ENCODE assay signal across 19 cellular contexts in genomic region chr16:1192384-1193073, GRCh38. TPM values are rescaled to one million over a fixed set of nuclear protein-coding genes. Genes with fewer than 3 reads are reported as not detected.
DNase-seq lines count a peak whose midpoint lies in the region; ATAC-seq and TF ChIP-seq lines count a peak whose summit lies in the region.
"Had no signal": no experiment of that assay in that cellular context is flagged by ENCODE, and none has a peak within 500 bp of the region (broad histone marks: within the 10 kb centered on the region; RNA-seq: fewer than 3 reads in every experiment).

No MANE protein-coding gene starts in this region.

- H3K27ac ChIP-seq in HCT116 (ENCODE audit: low read depth, low read length), result peak overlapping the region; percentile 72
- H3K27ac ChIP-seq in RWPE2 (ENCODE audit: poor library complexity, severe bottlenecking), result no peak overlapping the region
- H3K27ac ChIP-seq in gastroesophageal sphincter, result peak overlapping the region; percentile 26 to 86 (median 78)
- H3K27ac ChIP-seq in rectal smooth muscle tissue (ENCODE audit: low read depth, low read length), result peak overlapping the region; percentile 83
- no peak overlapping the region for H3K27ac ChIP-seq in left lung
- H3K27ac ChIP-seq: HL-60, SK-N-MC had no signal

- 40 to 71% methylated on average over 2 to 5 of the region's 9 CpGs for WGBS in gastroesophageal sphincter (ENCODE audit: low coverage in 1 of 2), 2 donors

- TF ChIP-seq POLR2A in HCT116 (IDR thresholded peaks at IDR 0.05; ENCODE audit: borderline replicate concordance, extremely low read depth, insufficient read depth, insufficient read length) (no peak), gastroesophageal sphincter (IDR thresholded peaks at IDR 0.05) (no peak)

- no peak for TF ChIP-seq CTCF in HCT116 (IDR thresholded peaks at IDR 0.05 in 2 of 3, conservative IDR thresholded peaks at IDR 0.05 in 1 of 3; ENCODE audit: borderline replicate concordance in 1 of 3, insufficient read depth in 1 of 3, low read depth in 2 of 3, low read length in 2 of 3)
- no peak for TF ChIP-seq CTCF in RWPE2 (IDR thresholded peaks at IDR 0.05; ENCODE audit: poor library complexity, severe bottlenecking)
- TF ChIP-seq CTCF in gastroesophageal sphincter (IDR thresholded peaks at IDR 0.05), result peak in 1 of 4 experiments; percentile 8
- TF ChIP-seq CTCF in left lung (IDR thresholded peaks at IDR 0.05), result no peak

- intact Hi-C loops in HCT116 (cut with micrococcal nuclease), result loop anchor here (5.0 kb wide), 2 partner anchors 40 to 135 kb away; partner anchors contain the start of gene CACNA1H
- intact Hi-C loops in left lung (cut with DNase I), result no loop called here

- H3K4me3 ChIP-seq in HCT116 (replicated peaks in 1 of 2; ENCODE audit: low read depth in 1 of 2, low read length in 2 of 2), result peak overlapping the region; percentile 28 to 58
- no peak overlapping the region for H3K4me3 ChIP-seq in RWPE2 (ENCODE audit: severe bottlenecking)
- H3K4me3 ChIP-seq in gastroesophageal sphincter, result no peak overlapping the region
- no peak overlapping the region for H3K4me3 ChIP-seq in rectal smooth muscle tissue (ENCODE audit: low read length)
- no peak overlapping the region for H3K4me3 ChIP-seq in MG63
- no peak overlapping the region for H3K4me3 ChIP-seq in left lung
- H3K4me3 ChIP-seq: GM23338, SK-N-MC had no signal

- no peak for ATAC-seq in HCT116
- 0 out of 3 replicates have a peak, but pooled peaks have one; percentile 24 for ATAC-seq in RWPE2 (ENCODE audit: low read depth)
- peak; percentile 65 for ATAC-seq in gastroesophageal sphincter
- ATAC-seq in left lung, result no peak
- ATAC-seq: GM23338, PC-3, Right ventricle myocardium inferior had no signal

- no peak for TF ChIP-seq EP300 in gastroesophageal sphincter (IDR thresholded peaks at IDR 0.05)

- H2AFZ ChIP-seq in HCT116 (ENCODE audit: low read depth, low read length, poor library complexity, severe bottlenecking), result no peak overlapping the region
- H2AFZ ChIP-seq: GM23338 had no signal

- H3K9me2 ChIP-seq in HCT116 (ENCODE audit: insufficient read depth), result no peaks in the 10 kb centered on the region

- POLR2A ChIA-PET in HCT116 (lab: Charles Lee), result interaction anchor here (0.6 kb wide), 1 partner anchor 681 kb away, joined by 8 read pairs; no protein-coding TSS in a partner anchor

- RAD21 ChIA-PET in HCT116 (lab: Charles Lee; ENCODE audit: low non-redundant PET in 1 of 2, low total read pairs in 2 of 2, uncharacterized antibody in 2 of 2, unreplicated experiment in 2 of 2), result no interaction called here

- BruUV-seq in HCT116 (replicated peaks; lab: Mats Ljungman, UMichigan), result no TSS peak

- H3K27me3 ChIP-seq in HCT116 (ENCODE audit: insufficient read depth, low read length) (no peaks in the 10 kb centered on the region), RWPE2 (ENCODE audit: insufficient read depth, poor library complexity, severe bottlenecking) (peaks cover 3% of the 10 kb centered on the region), gastroesophageal sphincter (no peaks in the 10 kb centered on the region), rectal smooth muscle tissue (ENCODE audit: control insufficient read depth, insufficient read depth, low read length) (no peaks in the 10 kb centered on the region), MG63 (peaks cover 2% of the 10 kb centered on the region; the same call in 1 of the 2 replicates), left lung (peaks cover 0 to 69% of the 10 kb centered on the region in 2 donors)

- DNase-seq in HCT116 (ENCODE audit: low read depth, low spot score) (no peak), RWPE2 (ENCODE audit: low spot score) (no peak), NCI-H1694 treated with DMSO at 0.1 percent for 48 hours (lab: John Stamatoyannopoulos, UW) (no peak), MG63 (no peak), left lung (no peak), cortex of kidney (lab: John Stamatoyannopoulos, UW) (no peak)
- DNase-seq: AML-193; CD4-positive, CD25-positive, alpha-beta regulatory T cell; DMS79; GDM1; Kasumi-1; PC-3 had no signal

- TF ChIP-seq RAD21 in HCT116 (IDR thresholded peaks at IDR 0.05; ENCODE audit: low read depth), result no peak

- H3K36me3 ChIP-seq in HCT116 (ENCODE audit: control insufficient read depth in 1 of 2, insufficient read depth in 2 of 2, low read length in 2 of 2) (no peaks in the 10 kb centered on the region), RWPE2 (ENCODE audit: low read depth) (no peaks in the 10 kb centered on the region), gastroesophageal sphincter (peaks cover 0 to 21% of the 10 kb centered on the region in 2 donors), rectal smooth muscle tissue (ENCODE audit: control insufficient read depth, insufficient read depth, low read length) (no peaks in the 10 kb centered on the region), MG63 (no peaks in the 10 kb centered on the region), left lung (no peaks in the 10 kb centered on the region)

- H3K4me1 ChIP-seq in HCT116 (ENCODE audit: control insufficient read depth in 1 of 2, insufficient read depth in 2 of 2, low read length in 2 of 2) (peaks cover 22 to 36% of the 10 kb centered on the region in 2 experiments), RWPE2 (ENCODE audit: insufficient read depth, poor library complexity, severe bottlenecking) (no peaks in the 10 kb centered on the region), gastroesophageal sphincter (peaks cover 0 to 69% (median 14%) of the 10 kb centered on the region in 3 donors), rectal smooth muscle tissue (ENCODE audit: control insufficient read depth, insufficient read depth, low read length) (peaks cover 21% of the 10 kb centered on the region), left lung (no peaks in the 10 kb centered on the region)

- H3K79me2 ChIP-seq in HCT116 (ENCODE audit: insufficient read depth, low read length), result no peaks in the 10 kb centered on the region

- CTCF ChIA-PET in HCT116 (lab: Charles Lee), result interaction anchor here (0.6 to 1.4 kb wide), 2 partner anchors 11 to 67 kb away, joined by 3 read pairs; no protein-coding TSS in a partner anchor

- H3K9me3 ChIP-seq in HCT116 (ENCODE audit: control insufficient read depth in 1 of 2, insufficient read depth in 1 of 2, low read depth in 1 of 2, low read length in 2 of 2), result no peaks in the 10 kb centered on the region
- H3K9me3 ChIP-seq in RWPE2 (ENCODE audit: severe bottlenecking), result no peaks in the 10 kb centered on the region
- no peaks in the 10 kb centered on the region for H3K9me3 ChIP-seq in gastroesophageal sphincter
- no peaks in the 10 kb centered on the region for H3K9me3 ChIP-seq in MG63
- H3K9me3 ChIP-seq in left lung, result no peaks in the 10 kb centered on the region

- H3K4me2 ChIP-seq in HCT116 (ENCODE audit: low read length), result peak overlapping the region; percentile 78
- H3K4me2 ChIP-seq: GM23338 had no signal

- peak overlapping the region; percentile 67 for H3K9ac ChIP-seq in HCT116 (ENCODE audit: low read length)
- H3K9ac ChIP-seq in rectal smooth muscle tissue (ENCODE audit: low read length), result no peak overlapping the region

- H4K20me1 ChIP-seq in HCT116 (ENCODE audit: insufficient read depth), result no peaks in the 10 kb centered on the region

TF ChIP-seq in HCT116, 20 proteins besides CTCF, POLR2A, EP300 and RAD21 (continues in another document):
- no peak for TF ChIP-seq CBX3 (IDR thresholded peaks at IDR 0.05; ENCODE audit: low read depth)
- no peak for TF ChIP-seq SIN3A (IDR thresholded peaks at IDR 0.05; ENCODE audit: low read depth)
- no peak for TF ChIP-seq POLR2AphosphoS5 (IDR thresholded peaks at IDR 0.05; ENCODE audit: low read depth, low read length)
- TF ChIP-seq ZFX (IDR thresholded peaks at IDR 0.05), result no peak
- TF ChIP-seq TCF7L2 (IDR thresholded peaks at IDR 0.05; ENCODE audit: borderline replicate concordance, extremely low read depth, insufficient read depth, insufficient read length), result no peak
- no peak for TF ChIP-seq ZNF274 (IDR thresholded peaks at IDR 0.05; ENCODE audit: low read depth, low read length)
- TF ChIP-seq SRF (IDR thresholded peaks at IDR 0.05; ENCODE audit: low read depth), result no peak
- no peak for TF ChIP-seq YY1 (IDR thresholded peaks at IDR 0.05; ENCODE audit: extremely low read depth, insufficient replicate concordance, low read depth, low read length)
- TF ChIP-seq ELF1 (IDR thresholded peaks at IDR 0.05; ENCODE audit: borderline replicate concordance, low read depth), result no peak
- TF ChIP-seq CEBPB (IDR thresholded peaks at IDR 0.05; ENCODE audit: low read depth), result no peak
- no peak for TF ChIP-seq EZH2phosphoT487 (IDR thresholded peaks at IDR 0.05; ENCODE audit: borderline replicate concordance)

RNA-seq across cellular contexts. Expression of gene TPSG1, which starts 32.5 kb away (rescaled TPM):
- not detected for total RNA-seq in HCT116 (2021; ENCODE audit: unreplicated experiment)
- 0.10 and 0.16 TPM in 2 replicates for polyA plus RNA-seq in HCT116 (2012)
- 1 to 10 TPM in 1 of 4 donors, under 1 TPM in 1, not detected in 2; 0.31 to 3.0 TPM for total RNA-seq in gastroesophageal sphincter
- total RNA-seq in MG63 (2014; rRNA removed; shearing (Covaris generic); ENCODE audit: low replicate concordance), result 1.7 and 1.9 TPM in 2 replicates
- total RNA-seq in left lung, result under 1 TPM in 1 of 2 donors, not detected in 1; 0.34 TPM
- total RNA-seq: A673; CD4-positive, CD25-positive, alpha-beta regulatory T cell; GM23338; PC-3 had no signal
- polyA plus RNA-seq: CD4-positive, CD25-positive, alpha-beta regulatory T cell had no signal

RNA-seq across cellular contexts. Expression of gene TPSB2, which starts 37.5 kb away (rescaled TPM):
- total RNA-seq in HCT116 (2021; ENCODE audit: unreplicated experiment), result not detected
- not detected in 2 replicates for polyA plus RNA-seq in HCT116 (2012)
- 100 to 1,000 TPM in 2 of 4 donors, 10 to 100 TPM in 2; 27.8 to 142 (median 91.8) TPM for total RNA-seq in gastroesophageal sphincter
- total RNA-seq in MG63 (2014; rRNA removed; shearing (Covaris generic); ENCODE audit: low replicate concordance), result not detected in 2 replicates
- total RNA-seq in left lung, result 10 to 100 TPM in 1 of 2 donors, 1 to 10 TPM in 1; 3.0 to 55.5 TPM
- total RNA-seq: CD4-positive, CD25-positive, alpha-beta regulatory T cell; GM23338; PC-3 had no signal
- polyA plus RNA-seq: CD4-positive, CD25-positive, alpha-beta regulatory T cell had no signal

RNA-seq across cellular contexts. Expression of gene CACNA1H, which starts 39.6 kb away (rescaled TPM):
- 24.3 TPM for total RNA-seq in HCT116 (2021; ENCODE audit: unreplicated experiment)
- 26.8 and 30.7 TPM in 2 replicates for polyA plus RNA-seq in HCT116 (2012)
- total RNA-seq in gastroesophageal sphincter, result 100 to 1,000 TPM; 133 to 330 (median 173) TPM
- total RNA-seq in MG63 (2014; rRNA removed; shearing (Covaris generic); ENCODE audit: low replicate concordance), result 0.27 and 0.59 TPM in 2 replicates
- 10 to 100 TPM in 1 of 2 donors, 1 to 10 TPM in 1; 7.0 to 14.0 TPM for total RNA-seq in left lung

RNA-seq across cellular contexts. Expression of gene TPSAB1, which starts 48.0 kb away (rescaled TPM):
- total RNA-seq in HCT116 (2021; ENCODE audit: unreplicated experiment) (0.25 TPM), gastroesophageal sphincter (10 to 100 TPM; 39.8 to 94.6 (median 63.9) TPM), left lung (10 to 100 TPM; 35.1 to 51.0 TPM)
- not detected in 2 replicates for polyA plus RNA-seq in HCT116 (2012)
- not detected in 2 replicates for total RNA-seq in MG63 (2014; rRNA removed; shearing (Covaris generic); ENCODE audit: low replicate concordance)
- total RNA-seq: CD4-positive, CD25-positive, alpha-beta regulatory T cell; GM23338; PC-3 had no signal
- polyA plus RNA-seq: CD4-positive, CD25-positive, alpha-beta regulatory T cell; GM23338 had no signal

Comparison
In these comparisons a context has a peak if more than half of its experiments do, and no peak if none do; other contexts are left out.
1. ATAC-seq: peak in RWPE2 (single experiment) and gastroesophageal sphincter (single experiment); none in HCT116 (single experiment) and left lung (single experiment).
2. H3K27ac ChIP-seq: peak in HCT116 (single experiment), gastroesophageal sphincter (4 of 4) and rectal smooth muscle tissue (single experiment); none in RWPE2 (single experiment) and left lung (0 of 2).
3. H3K4me3 ChIP-seq: peak in HCT116 (2 of 2); none in RWPE2 (single experiment), gastroesophageal sphincter (0 of 2), rectal smooth muscle tissue (single experiment), MG63 (single experiment) and left lung (0 of 2).